8 cellular contexts compared by ENCODE assay signal in genomic region chr12:99386907-99387306, GRCh38.
DNase-seq lines count a peak whose midpoint lies in the region; ATAC-seq and TF ChIP-seq lines count a peak whose summit lies in the region.

No MANE protein-coding gene starts in this region.

- ATAC-seq in HG03103 (IDR thresholded peaks at IDR 0.05; ENCODE audit: low read depth, unreplicated experiment): peak; percentile 58
- ATAC-seq in naive thymus-derived CD8-positive, alpha-beta T cell: no peak

- peaks cover 0 to 6% (median 2%) of the 10 kb centered on the region in 9 donors for H3K9me3 Mint-ChIP-seq in naive thymus-derived CD8-positive, alpha-beta T cell

- H3K4me1 Mint-ChIP-seq in naive thymus-derived CD8-positive, alpha-beta T cell: no peaks in the 10 kb centered on the region

- no peaks in the 10 kb centered on the region for H3K27me3 Mint-ChIP-seq in naive thymus-derived CD8-positive, alpha-beta T cell

- H3K4me3 Mint-ChIP-seq in naive thymus-derived CD8-positive, alpha-beta T cell: no peak overlapping the region

- DNase-seq in RKO (ENCODE audit: low spot score) (peak; percentile 74), iPS-NIHi11 (ENCODE audit: low spot score) (peak; percentile 24), GOT3 (lab: John Stamatoyannopoulos, UW) (no peak), cardiac septum (ENCODE audit: low spot score) (no peak), activated gamma-delta T cell (lab: John Stamatoyannopoulos, UW) (no peak)
- DNase-seq in naive thymus-derived CD8-positive, alpha-beta T cell: no peak

- POLR2A ChIA-PET in naive thymus-derived CD8-positive, alpha-beta T cell (lab: Charles Lee): no interaction called here

- H3K27ac Mint-ChIP-seq in naive thymus-derived CD8-positive, alpha-beta T cell: no peak overlapping the region

- peak; percentile 72 for TF ChIP-seq CTCF in GM12873 (IDR thresholded peaks at IDR 0.05; ENCODE audit: insufficient read depth, low read depth, low read length, missing control alignments)

- intact Hi-C loops in cardiac septum (cut with DNase I): no loop called here

- no peaks in the 10 kb centered on the region for H3K36me3 Mint-ChIP-seq in naive thymus-derived CD8-positive, alpha-beta T cell

Comparison
In these comparisons a context has a peak if more than half of its experiments do, and no peak if none do; other contexts are left out.
1. DNase-seq: peak in RKO (single experiment) and iPS-NIHi11 (single experiment); none in GOT3 (single experiment), naive thymus-derived CD8-positive, alpha-beta T cell (0 of 10), cardiac septum (single experiment) and activated gamma-delta T cell (single experiment).